In the genomic region with DNA sequence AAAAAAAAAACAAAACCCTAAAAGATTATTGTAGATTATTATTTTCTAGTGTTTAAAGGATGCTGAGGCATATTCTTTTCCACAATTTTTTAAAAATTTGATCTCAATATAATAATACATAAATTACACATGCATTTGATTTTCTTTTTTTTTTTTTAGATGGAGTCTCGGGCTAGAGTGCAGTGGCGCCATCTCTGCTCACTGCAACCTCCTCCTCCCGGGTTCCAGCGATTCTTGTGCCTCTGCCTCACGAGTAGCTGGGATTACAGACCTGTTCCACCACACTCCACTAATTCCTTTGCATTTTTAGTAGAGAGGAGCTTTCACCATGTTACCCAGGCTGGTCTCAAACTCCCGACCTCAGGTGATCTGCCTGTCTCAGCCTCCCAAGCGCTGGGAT, we compare ENCODE assay signal across 32 cellular contexts.
"Had no signal": no experiment of that assay in that cellular context is flagged by ENCODE, and none has a peak within 500 bp of the region (broad histone marks: within the 10 kb centered on the region; RNA-seq: fewer than 3 reads in every experiment).

No MANE protein-coding gene starts in this region.

- DNase-seq: activated CD4-positive, alpha-beta memory T cell treated with anti-CD3 and anti-CD28 coated beads for 36 hours; activated CD4-positive, alpha-beta T cell treated with anti-CD3 and anti-CD28 coated beads for 36 hours; activated CD4-positive, alpha-beta T cell treated with anti-CD3 and anti-CD28 coated beads, Interleukin-2, amount 10 ng/mL, durations not matched to agents 24 days and 14 days; activated CD4-positive, CD25-positive, alpha-beta regulatory T cell; activated CD4-positive, CD25-positive, alpha-beta regulatory T cell treated with anti-CD3 and anti-CD28 coated beads, Interleukin-2, amount 50 U/mL, for 72 hours; activated CD8-positive, alpha-beta memory T cell treated with anti-CD3 and anti-CD28 coated beads, Interleukin-2, amount 10 ng/mL, durations not matched to agents 7 days and 5 days; activated CD8-positive, alpha-beta memory T cell treated with anti-CD3 and anti-CD28 coated beads, Interleukin-2, amount 50 U/mL, for 4 hours; activated CD8-positive, alpha-beta T cell treated with anti-CD3 and anti-CD28 coated beads, Interleukin-2, amount 10 ng/mL, durations not matched to agents 7 days and 5 days; activated effector memory CD4-positive, alpha-beta T cell treated with anti-CD3 and anti-CD28 coated beads, Interleukin-2, amount 50 U/mL, for 16 hours; activated naive CD4-positive, alpha-beta T cell treated with anti-CD3 and anti-CD28 coated beads, Interleukin-2, amount 10 ng/mL, durations not matched to agents 7 days and 5 days; activated T-cell treated with anti-CD3 and anti-CD28 coated beads, Interleukin-2, amount 50 U/mL, for 1 hour; activated T-cell treated with anti-CD3 and anti-CD28 coated beads, Interleukin-2, amount 50 U/mL, for 48 hours; amniotic stem cell; anterior cingulate cortex; brain microvascular endothelial cell; dorsolateral prefrontal cortex; effector memory CD4-positive, alpha-beta T cell; erythroblast; foreskin keratinocyte; gastrocnemius medialis; heart right ventricle; T-helper 2 cell had no signal

- H3K27ac Mint-ChIP-seq: activated CD4-positive, alpha-beta memory T cell treated with anti-CD3 and anti-CD28 coated beads for 36 hours; activated CD4-positive, alpha-beta T cell treated with anti-CD3 and anti-CD28 coated beads for 36 hours; activated CD4-positive, alpha-beta T cell treated with anti-CD3 and anti-CD28 coated beads, Interleukin-2, amount 10 ng/mL, durations not matched to agents 24 days and 14 days; activated CD8-positive, alpha-beta memory T cell treated with anti-CD3 and anti-CD28 coated beads, Interleukin-2, amount 10 ng/mL, durations not matched to agents 7 days and 5 days; activated CD8-positive, alpha-beta T cell treated with anti-CD3 and anti-CD28 coated beads, Interleukin-2, amount 10 ng/mL, durations not matched to agents 7 days and 5 days; activated naive CD4-positive, alpha-beta T cell treated with anti-CD3 and anti-CD28 coated beads, Interleukin-2, amount 10 ng/mL, durations not matched to agents 7 days and 5 days; activated naive CD8-positive, alpha-beta T cell; activated T-helper 1 cell treated with anti-CD3 and anti-CD28 coated beads, Interleukin-12 subunit alpha, Interleukin-12 subunit beta, Interleukin-2, Interleukin-4 antibody, amounts not matched to agents 30 ng/mL and 10 ng/mL and 1 ng/mL, durations not matched to agents 14 hours and 24 hours and 36 hours; activated T-helper 2 cell treated with anti-CD3 and anti-CD28 coated beads, Interferon-gamma antibody, Interleukin-2, Interleukin-4, amounts not matched to agents 10 μg/mL and 5 μg/mL and 100 μg/mL, durations not matched to agents 14 hours and 24 hours and 36 hours; dendritic cell treated with granulocyte-macrophage colony-stimulating factor and Interleukin-4, amounts not matched to agents 40 ng/mL and 50 ng/mL, for 4 days had no signal

- H3K27me3 ChIP-seq: brain microvascular endothelial cell, dorsolateral prefrontal cortex, esophagus muscularis mucosa, foreskin keratinocyte, gastrocnemius medialis, heart right ventricle, hepatocyte had no signal

- H3K4me1 Mint-ChIP-seq: activated CD4-positive, alpha-beta T cell treated with anti-CD3 and anti-CD28 coated beads for 36 hours; activated CD8-positive, alpha-beta memory T cell treated with anti-CD3 and anti-CD28 coated beads, Interleukin-2, amount 10 ng/mL, durations not matched to agents 7 days and 5 days; activated naive CD4-positive, alpha-beta T cell treated with anti-CD3 and anti-CD28 coated beads, Interleukin-2, amount 10 ng/mL, durations not matched to agents 7 days and 5 days had no signal

- FAIRE-seq: astrocyte, bronchial epithelial cell had no signal

- H3K36me3 Mint-ChIP-seq: activated CD4-positive, alpha-beta memory T cell treated with anti-CD3 and anti-CD28 coated beads for 36 hours; activated naive CD4-positive, alpha-beta T cell treated with anti-CD3 and anti-CD28 coated beads, Interleukin-2, amount 10 ng/mL, durations not matched to agents 7 days and 5 days had no signal

- H3K9me3 ChIP-seq: esophagus muscularis mucosa, gastrocnemius medialis had no signal

- H3K36me3 ChIP-seq: brain microvascular endothelial cell, esophagus muscularis mucosa, gastrocnemius medialis, heart right ventricle had no signal

- H3K4me3 Mint-ChIP-seq: activated CD4-positive, alpha-beta memory T cell treated with anti-CD3 and anti-CD28 coated beads for 36 hours; activated CD4-positive, alpha-beta T cell treated with anti-CD3 and anti-CD28 coated beads for 36 hours; activated CD4-positive, alpha-beta T cell treated with anti-CD3 and anti-CD28 coated beads, Interleukin-2, amount 10 ng/mL, durations not matched to agents 24 days and 14 days; activated CD8-positive, alpha-beta memory T cell treated with anti-CD3 and anti-CD28 coated beads, Interleukin-2, amount 10 ng/mL, durations not matched to agents 7 days and 5 days; activated CD8-positive, alpha-beta T cell treated with anti-CD3 and anti-CD28 coated beads, Interleukin-2, amount 10 ng/mL, durations not matched to agents 7 days and 5 days; activated naive CD4-positive, alpha-beta T cell treated with anti-CD3 and anti-CD28 coated beads, Interleukin-2, amount 10 ng/mL, durations not matched to agents 7 days and 5 days; activated naive CD8-positive, alpha-beta T cell; activated T-helper 1 cell treated with anti-CD3 and anti-CD28 coated beads, Interleukin-12 subunit alpha, Interleukin-12 subunit beta, Interleukin-2, Interleukin-4 antibody, amounts not matched to agents 30 ng/mL and 10 ng/mL and 1 ng/mL, durations not matched to agents 14 hours and 24 hours and 36 hours; central memory CD8-positive, alpha-beta T cell; dendritic cell treated with granulocyte-macrophage colony-stimulating factor and Interleukin-4, amounts not matched to agents 40 ng/mL and 50 ng/mL, for 4 days had no signal

- H2AFZ ChIP-seq: hepatocyte had no signal

- H3K4me3 ChIP-seq: coronary artery, dorsolateral prefrontal cortex, esophagus muscularis mucosa, gastrocnemius medialis, heart right ventricle, hepatocyte had no signal

- ATAC-seq: activated CD4-positive, alpha-beta T cell treated with anti-CD3 and anti-CD28 coated beads for 36 hours; activated CD8-positive, alpha-beta memory T cell treated with anti-CD3 and anti-CD28 coated beads, Interleukin-2, amount 10 ng/mL, durations not matched to agents 7 days and 5 days; activated CD8-positive, alpha-beta T cell treated with anti-CD3 and anti-CD28 coated beads, Interleukin-2, amount 10 ng/mL, durations not matched to agents 7 days and 5 days; foreskin keratinocyte; gastrocnemius medialis; heart right ventricle had no signal

- H3K4me1 ChIP-seq: esophagus muscularis mucosa, foreskin keratinocyte, gastrocnemius medialis, heart right ventricle had no signal

- H3K27me3 Mint-ChIP-seq: activated CD4-positive, alpha-beta memory T cell treated with anti-CD3 and anti-CD28 coated beads for 36 hours; activated CD4-positive, alpha-beta T cell treated with anti-CD3 and anti-CD28 coated beads for 36 hours; activated CD4-positive, alpha-beta T cell treated with anti-CD3 and anti-CD28 coated beads, Interleukin-2, amount 10 ng/mL, durations not matched to agents 24 days and 14 days; activated CD8-positive, alpha-beta memory T cell treated with anti-CD3 and anti-CD28 coated beads, Interleukin-2, amount 10 ng/mL, durations not matched to agents 7 days and 5 days; activated naive CD8-positive, alpha-beta T cell; central memory CD8-positive, alpha-beta T cell had no signal

- H3K79me2 ChIP-seq: hepatocyte had no signal

- H3K27ac ChIP-seq: brain microvascular endothelial cell, coronary artery, dorsolateral prefrontal cortex, esophagus muscularis mucosa, foreskin keratinocyte, gastrocnemius medialis, heart right ventricle, hepatocyte had no signal

- H3K4me2 ChIP-seq: hepatocyte had no signal
